1 cellular context compared by ENCODE assay signal in the genomic region with DNA sequence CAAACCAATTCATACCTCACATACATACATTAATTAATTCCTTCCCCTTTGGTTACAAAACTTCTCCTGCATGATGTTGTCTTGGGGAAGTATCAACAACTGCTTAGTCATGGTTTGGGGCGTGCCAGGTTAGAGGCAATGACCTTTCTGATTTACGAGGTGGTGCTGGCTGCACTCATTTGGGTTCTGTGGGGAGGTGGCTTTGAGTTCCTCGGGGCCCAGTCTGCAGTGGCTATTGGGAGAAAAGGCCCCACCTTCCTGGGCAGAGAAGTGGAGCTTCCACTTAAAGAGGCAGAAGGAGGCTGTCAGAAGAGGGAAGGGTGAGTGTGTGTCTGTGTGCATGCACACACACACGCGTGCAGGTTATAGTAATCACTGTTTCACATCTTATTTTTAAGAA.
TF ChIP-seq lines count a peak whose summit lies in the region.

No MANE protein-coding gene starts in this region.

TF ChIP-seq in SK-N-SH treated with all-trans-retinoic acid at 6 μM for 48 hours, 23 proteins besides CTCF, POLR2A, EP300 and RAD21 (continued from another document):
- TF ChIP-seq, protein P1, sequence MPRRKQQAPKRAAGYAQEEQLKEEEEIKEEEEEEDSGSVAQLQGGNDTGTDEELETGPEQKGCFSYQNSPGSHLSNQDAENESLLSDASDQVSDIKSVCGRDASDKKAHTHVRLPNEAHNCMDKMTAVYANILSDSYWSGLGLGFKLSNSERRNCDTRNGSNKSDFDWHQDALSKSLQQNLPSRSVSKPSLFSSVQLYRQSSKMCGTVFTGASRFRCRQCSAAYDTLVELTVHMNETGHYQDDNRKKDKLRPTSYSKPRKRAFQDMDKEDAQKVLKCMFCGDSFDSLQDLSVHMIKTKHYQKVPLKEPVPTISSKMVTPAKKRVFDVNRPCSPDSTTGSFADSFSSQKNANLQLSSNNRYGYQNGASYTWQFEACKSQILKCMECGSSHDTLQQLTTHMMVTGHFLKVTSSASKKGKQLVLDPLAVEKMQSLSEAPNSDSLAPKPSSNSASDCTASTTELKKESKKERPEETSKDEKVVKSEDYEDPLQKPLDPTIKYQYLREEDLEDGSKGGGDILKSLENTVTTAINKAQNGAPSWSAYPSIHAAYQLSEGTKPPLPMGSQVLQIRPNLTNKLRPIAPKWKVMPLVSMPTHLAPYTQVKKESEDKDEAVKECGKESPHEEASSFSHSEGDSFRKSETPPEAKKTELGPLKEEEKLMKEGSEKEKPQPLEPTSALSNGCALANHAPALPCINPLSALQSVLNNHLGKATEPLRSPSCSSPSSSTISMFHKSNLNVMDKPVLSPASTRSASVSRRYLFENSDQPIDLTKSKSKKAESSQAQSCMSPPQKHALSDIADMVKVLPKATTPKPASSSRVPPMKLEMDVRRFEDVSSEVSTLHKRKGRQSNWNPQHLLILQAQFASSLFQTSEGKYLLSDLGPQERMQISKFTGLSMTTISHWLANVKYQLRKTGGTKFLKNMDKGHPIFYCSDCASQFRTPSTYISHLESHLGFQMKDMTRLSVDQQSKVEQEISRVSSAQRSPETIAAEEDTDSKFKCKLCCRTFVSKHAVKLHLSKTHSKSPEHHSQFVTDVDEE (CRISPR knock-in tag; IDR thresholded peaks at IDR 0.05), result no peak
- no peak for TF ChIP-seq ZC3H10 (CRISPR knock-in tag; IDR thresholded peaks at IDR 0.05)
- TF ChIP-seq, protein P2, sequence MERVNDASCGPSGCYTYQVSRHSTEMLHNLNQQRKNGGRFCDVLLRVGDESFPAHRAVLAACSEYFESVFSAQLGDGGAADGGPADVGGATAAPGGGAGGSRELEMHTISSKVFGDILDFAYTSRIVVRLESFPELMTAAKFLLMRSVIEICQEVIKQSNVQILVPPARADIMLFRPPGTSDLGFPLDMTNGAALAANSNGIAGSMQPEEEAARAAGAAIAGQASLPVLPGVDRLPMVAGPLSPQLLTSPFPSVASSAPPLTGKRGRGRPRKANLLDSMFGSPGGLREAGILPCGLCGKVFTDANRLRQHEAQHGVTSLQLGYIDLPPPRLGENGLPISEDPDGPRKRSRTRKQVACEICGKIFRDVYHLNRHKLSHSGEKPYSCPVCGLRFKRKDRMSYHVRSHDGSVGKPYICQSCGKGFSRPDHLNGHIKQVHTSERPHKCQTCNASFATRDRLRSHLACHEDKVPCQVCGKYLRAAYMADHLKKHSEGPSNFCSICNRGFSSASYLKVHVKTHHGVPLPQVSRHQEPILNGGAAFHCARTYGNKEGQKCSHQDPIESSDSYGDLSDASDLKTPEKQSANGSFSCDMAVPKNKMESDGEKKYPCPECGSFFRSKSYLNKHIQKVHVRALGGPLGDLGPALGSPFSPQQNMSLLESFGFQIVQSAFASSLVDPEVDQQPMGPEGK (CRISPR knock-in tag; IDR thresholded peaks at IDR 0.05; ENCODE audit: borderline replicate concordance), result no peak
- no peak for TF ChIP-seq ZNF70 (CRISPR knock-in tag; IDR thresholded peaks at IDR 0.05)
- no peak for TF ChIP-seq PPARA (CRISPR knock-in tag; IDR thresholded peaks at IDR 0.05; ENCODE audit: borderline replicate concordance)
- TF ChIP-seq, protein P3, sequence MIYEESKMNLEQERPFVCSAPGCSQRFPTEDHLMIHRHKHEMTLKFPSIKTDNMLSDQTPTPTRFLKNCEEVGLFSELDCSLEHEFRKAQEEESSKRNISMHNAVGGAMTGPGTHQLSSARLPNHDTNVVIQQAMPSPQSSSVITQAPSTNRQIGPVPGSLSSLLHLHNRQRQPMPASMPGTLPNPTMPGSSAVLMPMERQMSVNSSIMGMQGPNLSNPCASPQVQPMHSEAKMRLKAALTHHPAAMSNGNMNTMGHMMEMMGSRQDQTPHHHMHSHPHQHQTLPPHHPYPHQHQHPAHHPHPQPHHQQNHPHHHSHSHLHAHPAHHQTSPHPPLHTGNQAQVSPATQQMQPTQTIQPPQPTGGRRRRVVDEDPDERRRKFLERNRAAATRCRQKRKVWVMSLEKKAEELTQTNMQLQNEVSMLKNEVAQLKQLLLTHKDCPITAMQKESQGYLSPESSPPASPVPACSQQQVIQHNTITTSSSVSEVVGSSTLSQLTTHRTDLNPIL (CRISPR knock-in tag; IDR thresholded peaks at IDR 0.05; ENCODE audit: low read depth), result no peak
